In the genomic region with DNA sequence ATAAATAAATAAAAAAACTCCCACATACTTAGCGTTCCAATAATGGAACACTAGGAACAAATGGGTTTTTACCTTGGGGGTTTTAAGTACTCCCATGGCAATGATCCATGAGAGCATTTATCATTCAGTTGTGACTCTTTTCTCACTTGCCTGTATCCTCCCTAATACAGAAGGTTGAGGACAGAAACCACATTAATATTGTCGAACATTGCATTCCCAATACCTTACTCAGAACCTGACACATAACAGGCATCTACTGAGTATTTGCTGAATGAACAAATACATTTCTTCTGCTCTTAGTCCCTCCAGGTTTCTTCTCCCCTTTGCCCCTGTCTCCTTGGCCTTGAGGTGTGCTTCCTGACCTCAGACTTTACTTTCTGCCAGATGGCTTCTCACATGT, we compare ENCODE assay signal across 15 cellular contexts.
"Had no signal": no experiment of that assay in that cellular context is flagged by ENCODE, and none has a peak within 500 bp of the region (broad histone marks: within the 10 kb centered on the region; RNA-seq: fewer than 3 reads in every experiment).

No MANE protein-coding gene starts in this region.

- H3K9me3 Mint-ChIP-seq: activated CD4-positive, alpha-beta T cell treated with anti-CD3 and anti-CD28 coated beads, Interleukin-2, amount 10 ng/mL, durations not matched to agents 7 days and 5 days; activated naive CD4-positive, alpha-beta T cell treated with anti-CD3 and anti-CD28 coated beads, Interleukin-2, amount 10 ng/mL, durations not matched to agents 7 days and 5 days; activated T-helper 17 cell treated with anti-CD3 and anti-CD28 coated beads, Interleukin-2, amount 50 U/mL, for 72 hours; T-helper 1 cell treated with Interleukin-12 subunit alpha and Interleukin-12 subunit beta and Interleukin-4 antibody, amounts not matched to agents 30 μg/mL and 1 μg/mL, for 36 hours had no signal

- H3K4me3 Mint-ChIP-seq: activated CD4-positive, alpha-beta T cell treated with anti-CD3 and anti-CD28 coated beads, Interleukin-2, amount 10 ng/mL, durations not matched to agents 7 days and 5 days; activated naive CD4-positive, alpha-beta T cell treated with anti-CD3 and anti-CD28 coated beads, Interleukin-2, amount 10 ng/mL, durations not matched to agents 7 days and 5 days; activated T-helper 17 cell treated with anti-CD3 and anti-CD28 coated beads, Interleukin-2, amount 50 U/mL, for 72 hours; T-helper 1 cell treated with Interleukin-12 subunit alpha and Interleukin-12 subunit beta and Interleukin-4 antibody, amounts not matched to agents 30 μg/mL and 1 μg/mL, for 36 hours had no signal

- H3K27ac ChIP-seq: adrenal gland, brain microvascular endothelial cell, upper lobe of right lung had no signal

- H3K4me1 ChIP-seq: adrenal gland, upper lobe of right lung had no signal

- H3K9me3 ChIP-seq: adrenal gland, upper lobe of right lung had no signal

- H3K27me3 ChIP-seq: adrenal gland, brain microvascular endothelial cell, upper lobe of right lung had no signal

- H3K4me3 ChIP-seq: adrenal gland, upper lobe of right lung had no signal

- H3K4me1 Mint-ChIP-seq: activated CD4-positive, alpha-beta T cell treated with anti-CD3 and anti-CD28 coated beads, Interleukin-2, amount 10 ng/mL, durations not matched to agents 7 days and 5 days; activated naive CD4-positive, alpha-beta T cell treated with anti-CD3 and anti-CD28 coated beads, Interleukin-2, amount 10 ng/mL, durations not matched to agents 7 days and 5 days; activated T-helper 17 cell treated with anti-CD3 and anti-CD28 coated beads, Interleukin-2, amount 50 U/mL, for 72 hours had no signal

- H3K36me3 Mint-ChIP-seq: activated naive CD4-positive, alpha-beta T cell treated with anti-CD3 and anti-CD28 coated beads, Interleukin-2, amount 10 ng/mL, durations not matched to agents 7 days and 5 days had no signal

- ATAC-seq: activated T-helper 17 cell treated with anti-CD3 and anti-CD28 coated beads, Interleukin-2, amount 50 U/mL, for 72 hours; esophagus mucosa; stimulated activated naive CD8-positive, alpha-beta T cell treated with anti-CD3 and anti-CD28 coated beads, Interleukin-15, Interleukin-2, amounts not matched to agents 100 U/mL and 50 U/mL, for 24 hours; upper lobe of right lung had no signal

- H3K27ac Mint-ChIP-seq: activated CD4-positive, alpha-beta T cell treated with anti-CD3 and anti-CD28 coated beads, Interleukin-2, amount 10 ng/mL, durations not matched to agents 7 days and 5 days; activated naive CD4-positive, alpha-beta T cell treated with anti-CD3 and anti-CD28 coated beads, Interleukin-2, amount 10 ng/mL, durations not matched to agents 7 days and 5 days; activated T-helper 17 cell treated with anti-CD3 and anti-CD28 coated beads, Interleukin-2, amount 50 U/mL, for 72 hours; T-helper 1 cell treated with Interleukin-12 subunit alpha and Interleukin-12 subunit beta and Interleukin-4 antibody, amounts not matched to agents 30 μg/mL and 1 μg/mL, for 36 hours had no signal

- DNase-seq: activated CD4-positive, alpha-beta T cell treated with anti-CD3 and anti-CD28 coated beads, Interleukin-2, amount 10 ng/mL, durations not matched to agents 7 days and 5 days; activated CD4-positive, CD25-positive, alpha-beta regulatory T cell; activated naive CD4-positive, alpha-beta T cell treated with anti-CD3 and anti-CD28 coated beads, Interleukin-2, amount 10 ng/mL, durations not matched to agents 7 days and 5 days; activated T-cell treated with anti-CD3 and anti-CD28 coated beads for 4 hours; adrenal gland; brain microvascular endothelial cell; cerebellar nuclear complex; dermis blood vessel endothelial cell; head of caudate nucleus; stimulated activated CD4-positive, alpha-beta T cell treated with anti-CD3 and anti-CD28 coated beads, Interleukin-2, amount 100 ng/mL, for 48 hours; stimulated activated naive CD8-positive, alpha-beta T cell treated with anti-CD3 and anti-CD28 coated beads, Interleukin-15, Interleukin-2, amounts not matched to agents 100 U/mL and 50 U/mL, for 24 hours; upper lobe of right lung had no signal

- H3K36me3 ChIP-seq: adrenal gland, brain microvascular endothelial cell, upper lobe of right lung had no signal
